11 cellular contexts compared by ENCODE assay signal in genomic region chrX:124299323-124299722, GRCh38. TPM values are rescaled to one million over a fixed set of nuclear protein-coding genes. Genes with fewer than 3 reads are reported as not detected.
"Had no signal": no experiment of that assay in that cellular context is flagged by ENCODE, and none has a peak within 500 bp of the region (broad histone marks: within the 10 kb centered on the region; RNA-seq: fewer than 3 reads in every experiment).

No MANE protein-coding gene starts in this region.

RNA-seq across cellular contexts. Expression of gene TEX13D, which starts 33.1 kb away (rescaled TPM):
- total RNA-seq: OCI-LY7, PC-3, PC-9, Peyer's patch, Right ventricle myocardium inferior, Right ventricle myocardium superior, RPMI7951, SJCRH30, SJSA1, SK-MEL-5 had no signal
- polyA plus RNA-seq: SK-N-SH had no signal

RNA-seq across cellular contexts. Expression of gene SH2D1A, which starts 47.0 kb away (rescaled TPM):
- total RNA-seq: PC-3, PC-9, Right ventricle myocardium inferior, Right ventricle myocardium superior, RPMI7951, SJCRH30, SJSA1 had no signal
- polyA plus RNA-seq: SK-N-SH had no signal
